ENCODE assay signal across 8 cellular contexts in genomic region chr16:24041834-24042631, GRCh38.
DNase-seq lines count a peak whose midpoint lies in the region; ATAC-seq and TF ChIP-seq lines count a peak whose summit lies in the region.

No MANE protein-coding gene starts in this region.

- H3K27ac Mint-ChIP-seq in central memory CD8-positive, alpha-beta T cell (ENCODE audit: low read depth) = no peak overlapping the region

- ATAC-seq in HCT116 (peak; percentile 88), left lobe of liver (peak; percentile 95), HG03354 (IDR thresholded peaks at IDR 0.05; ENCODE audit: poor library complexity, severe bottlenecking, unreplicated experiment) (no peak)
- ATAC-seq in central memory CD8-positive, alpha-beta T cell (replicated peaks; ENCODE audit: extremely low read depth, poor library complexity, severe bottlenecking) = peak; percentile 97

- no peak overlapping the region for H3K27ac ChIP-seq in HCT116 (ENCODE audit: low read depth, low read length)

- no peaks in the 10 kb centered on the region for H4K20me1 ChIP-seq in HCT116 (ENCODE audit: insufficient read depth)

- BruUV-seq in HCT116 (replicated peaks; lab: Mats Ljungman, UMichigan) = no TSS peak

- H3K9me3 ChIP-seq in HCT116 (ENCODE audit: control insufficient read depth in 1 of 2, insufficient read depth in 1 of 2, low read depth in 1 of 2, low read length in 2 of 2) = no peaks in the 10 kb centered on the region

- no peaks in the 10 kb centered on the region for H3K79me2 ChIP-seq in HCT116 (ENCODE audit: insufficient read depth, low read length)

- no peaks in the 10 kb centered on the region for H3K9me2 ChIP-seq in HCT116 (ENCODE audit: insufficient read depth)

- H3K4me2 ChIP-seq in HCT116 (ENCODE audit: low read length) = peak overlapping the region; percentile 4; the same call in 1 of the 2 replicates

- TF ChIP-seq RAD21 in HCT116 (IDR thresholded peaks at IDR 0.05; ENCODE audit: low read depth) = peak; percentile 85

- H3K27me3 ChIP-seq in HCT116 (ENCODE audit: insufficient read depth, low read length) = no peaks in the 10 kb centered on the region

- H3K4me3 Mint-ChIP-seq in central memory CD8-positive, alpha-beta T cell = no peak overlapping the region

- no peaks in the 10 kb centered on the region for H3K27me3 Mint-ChIP-seq in central memory CD8-positive, alpha-beta T cell

- peak; percentile 77 to 84 (median 82); a peak in 5 of 6 replicates for TF ChIP-seq CTCF in HCT116 (IDR thresholded peaks at IDR 0.05 in 2 of 3, conservative IDR thresholded peaks at IDR 0.05 in 1 of 3; ENCODE audit: borderline replicate concordance in 1 of 3, insufficient read depth in 1 of 3, low read depth in 2 of 3, low read length in 2 of 3)

- no peak overlapping the region for H2AFZ ChIP-seq in HCT116 (ENCODE audit: low read depth, low read length, poor library complexity, severe bottlenecking)

- peaks cover 13% of the 10 kb centered on the region for H3K4me1 Mint-ChIP-seq in central memory CD8-positive, alpha-beta T cell

- CTCF ChIA-PET in HCT116 (lab: Charles Lee) = interaction anchor here (0.6 to 7.7 kb wide), 10 partner anchors 9 to 475 kb away, joined by 3 to 101 read pairs (median 5); no protein-coding TSS in a partner anchor

- H3K9ac ChIP-seq in HCT116 (ENCODE audit: low read length) = no peak overlapping the region

- intact Hi-C loops in HCT116 (cut with micrococcal nuclease) = loop anchor here (1.0 to 5.0 kb wide), 4 partner anchors 211 to 462 kb away; no protein-coding TSS in a partner anchor

- RAD21 ChIA-PET in HCT116 (lab: Charles Lee; ENCODE audit: low non-redundant PET in 1 of 2, low total read pairs in 2 of 2, uncharacterized antibody in 2 of 2, unreplicated experiment in 2 of 2) = interaction anchor here (1.7 to 1.9 kb wide), 2 partner anchors 463 kb away, joined by 8 to 10 read pairs; no protein-coding TSS in a partner anchor

- peak; percentile 42 for DNase-seq in DMS114 treated with DMSO at 0.1 percent for 48 hours (lab: John Stamatoyannopoulos, UW; ENCODE audit: unreplicated experiment)
- peak; percentile 49 for DNase-seq in HCT116 (ENCODE audit: low read depth, low spot score)
- peak; percentile 54 for DNase-seq in NCI-H2196 (lab: John Stamatoyannopoulos, UW; ENCODE audit: unreplicated experiment)
- DNase-seq in activated CD4-positive, CD25-positive, alpha-beta regulatory T cell (lab: John Stamatoyannopoulos, UW) = peak; percentile 46 to 67 (median 54)
- DNase-seq in central memory CD8-positive, alpha-beta T cell (ENCODE audit: low spot score in 2 of 2) = peak; percentile 76 to 77
- peak; percentile 67 for DNase-seq in left lobe of liver (ENCODE audit: low spot score)
- peak; percentile 36 to 69 (median 43) for DNase-seq in stimulated activated CD4-positive, alpha-beta T cell treated with anti-CD3 and anti-CD28 coated beads, TNF-alpha, amount 100 ng/mL, for 1 hour (ENCODE audit: low read depth in 3 of 3, low spot score in 1 of 3)

- no peaks in the 10 kb centered on the region for H3K36me3 ChIP-seq in HCT116 (ENCODE audit: control insufficient read depth in 1 of 2, insufficient read depth in 2 of 2, low read length in 2 of 2)

- no peaks in the 10 kb centered on the region for H3K4me1 ChIP-seq in HCT116 (ENCODE audit: control insufficient read depth in 1 of 2, insufficient read depth in 2 of 2, low read length in 2 of 2)

- no peaks in the 10 kb centered on the region for H3K9me3 Mint-ChIP-seq in central memory CD8-positive, alpha-beta T cell

- POLR2A ChIA-PET in HCT116 (lab: Charles Lee) = no interaction called here

- no peak overlapping the region for H3K4me3 ChIP-seq in HCT116 (replicated peaks in 1 of 2; ENCODE audit: low read depth in 1 of 2, low read length in 2 of 2)

- peaks cover 35% of the 10 kb centered on the region for H3K36me3 Mint-ChIP-seq in central memory CD8-positive, alpha-beta T cell (ENCODE audit: insufficient read depth)

- TF ChIP-seq POLR2A in HCT116 (IDR thresholded peaks at IDR 0.05; ENCODE audit: borderline replicate concordance, extremely low read depth, insufficient read depth, insufficient read length) = no peak

TF ChIP-seq in HCT116, 20 proteins besides CTCF, POLR2A, EP300 and RAD21:
- TF ChIP-seq ZBTB33 (IDR thresholded peaks at IDR 0.05; ENCODE audit: extremely low read depth, insufficient replicate concordance, low read length) (no peak), CEBPB (IDR thresholded peaks at IDR 0.05; ENCODE audit: low read depth) (0 out of 2 replicates have a peak, but pooled peaks have one; percentile 27)
TF ChIP-seq in HCT116: peak in this region for 1.
